In genomic region chrX:151336809-151337208, GRCh38 we compare ENCODE assay signal across 9 cellular contexts.
"Had no signal": no experiment of that assay in that cellular context is flagged by ENCODE, and none has a peak within 500 bp of the region (broad histone marks: within the 10 kb centered on the region; RNA-seq: fewer than 3 reads in every experiment).

No MANE protein-coding gene starts in this region.

- H3K9me3 ChIP-seq: HAP-1 had no signal

- H3K4me1 Mint-ChIP-seq: IgD-negative memory B cell had no signal

- H3K4me3 ChIP-seq: GM23248, HAP-1 had no signal

- ATAC-seq: HCT116 had no signal

- H3K27ac Mint-ChIP-seq: HFFc6, IgD-negative memory B cell had no signal

- H3K9me3 Mint-ChIP-seq: HFFc6, IgD-negative memory B cell had no signal

- H3K4me1 ChIP-seq: HAP-1 had no signal

- H3K4me3 Mint-ChIP-seq: HFFc6, IgD-negative memory B cell had no signal

- H3K36me3 ChIP-seq: HAP-1 had no signal

- DNase-seq: GM23248, GOT3, H7, HFFc6, KBM-7 had no signal

- FAIRE-seq: HTR-8/SVneo had no signal

- H2AFZ ChIP-seq: GM23248 had no signal

- H3K9ac ChIP-seq: GM23248 had no signal

- H3K27ac ChIP-seq: GM23248 had no signal

- H3K36me3 Mint-ChIP-seq: IgD-negative memory B cell had no signal
